Comparison of ENCODE assay signal across 1 cellular context in the genomic region with DNA sequence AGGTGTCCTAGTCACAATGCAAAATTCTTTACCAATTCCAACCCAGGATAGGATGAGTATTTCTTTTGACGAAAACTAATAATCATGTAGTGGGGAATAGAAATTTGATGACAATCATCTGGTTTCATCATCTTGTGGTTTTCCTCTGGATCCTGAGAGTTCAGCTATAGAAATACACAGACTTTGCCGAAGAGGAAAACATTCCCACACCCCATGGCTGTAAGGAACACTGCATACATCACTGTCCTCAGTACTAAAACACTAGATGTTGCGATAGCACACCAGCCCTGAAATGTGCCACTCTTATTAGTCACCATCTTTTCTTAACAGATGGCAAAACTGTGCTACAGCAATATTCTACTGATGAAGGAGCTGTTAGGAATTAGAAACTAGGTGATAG.
TF ChIP-seq lines count a peak whose summit lies in the region.

No MANE protein-coding gene starts in this region.

TF ChIP-seq in GM23338, 12 proteins besides CTCF, POLR2A, EP300 and RAD21 (continued from another document):
- TF ChIP-seq ZNF462 (CRISPR knock-in tag; IDR thresholded peaks at IDR 0.05) = no peak
